8 cellular contexts compared by ENCODE assay signal in the genomic region with DNA sequence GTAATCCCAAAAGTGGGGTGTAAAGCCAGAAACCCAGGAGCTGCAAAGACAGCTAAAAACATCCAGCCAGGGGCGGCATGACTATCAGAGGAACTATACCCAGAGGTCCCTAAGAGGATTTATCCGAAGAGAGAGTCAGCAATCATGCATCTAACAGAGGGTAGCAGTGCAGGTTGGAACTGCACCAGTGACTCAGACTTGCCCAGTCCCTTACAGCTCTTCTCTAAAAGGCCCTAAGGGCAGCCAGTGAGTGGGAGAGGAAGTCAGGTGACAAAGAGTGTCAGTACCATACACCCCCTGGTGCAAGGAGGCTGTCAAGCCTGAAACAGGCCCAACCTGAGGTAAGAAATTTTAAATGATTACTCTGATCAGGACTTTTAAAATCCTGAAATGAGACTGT.
A peak's percentile ranks its signal among the peaks of the same experiment; 100 is the strongest.
DNase-seq lines count a peak whose midpoint lies in the region; ATAC-seq and TF ChIP-seq lines count a peak whose summit lies in the region.

No MANE protein-coding gene starts in this region.

- H3K36me3 Mint-ChIP-seq in memory B cell, result peaks cover 6% of the 10 kb centered on the region

- DNase-seq in GM12864 (ENCODE audit: low read depth) (no peak), memory B cell (ENCODE audit: low spot score in 2 of 2) (no peak), NCI-H128 (lab: John Stamatoyannopoulos, UW; ENCODE audit: unreplicated experiment) (no peak), amniotic stem cell (lab: John Stamatoyannopoulos, UW) (no peak), sciatic nerve (ENCODE audit: low spot score) (no peak)
- peak; percentile 58 for DNase-seq in activated CD8-positive, alpha-beta memory T cell treated with anti-CD3 and anti-CD28 coated beads, Interleukin-2, amount 50 U/mL, for 48 hours

- no peak overlapping the region for H3K4me3 ChIP-seq in GM12864 (ENCODE audit: low read depth, low read length)

- no peak overlapping the region for H3K27ac Mint-ChIP-seq in memory B cell

- TF ChIP-seq CTCF in GM12864 (IDR thresholded peaks at IDR 0.05; ENCODE audit: low read depth, low read length, missing control alignments), result peak; percentile 8

- no peak overlapping the region for H3K4me3 Mint-ChIP-seq in memory B cell

- intact Hi-C loops in sciatic nerve (cut with DNase I), result no loop called here

- ATAC-seq in GM21360 (IDR thresholded peaks at IDR 0.05; ENCODE audit: unreplicated experiment) (peak; percentile 91), HG03469 (IDR thresholded peaks at IDR 0.05; ENCODE audit: unreplicated experiment) (peak; percentile 93), memory B cell (ENCODE audit: low read depth) (peak; percentile 77), sciatic nerve (no peak)

- H3K9me3 Mint-ChIP-seq in memory B cell, result no peaks in the 10 kb centered on the region

- H3K4me1 Mint-ChIP-seq in memory B cell, result peaks cover 25% of the 10 kb centered on the region

- no peaks in the 10 kb centered on the region for H3K27me3 Mint-ChIP-seq in memory B cell
